Comparison of ENCODE assay signal across 8 cellular contexts in genomic region chr19:45637890-45638667, GRCh38. TPM values are rescaled to one million over a fixed set of nuclear protein-coding genes. Genes with fewer than 3 reads are reported as not detected.
DNase-seq lines count a peak whose midpoint lies in the region; TF ChIP-seq lines count a peak whose summit lies in the region.

No MANE protein-coding gene starts in this region.

- H3K9me3 Mint-ChIP-seq in Calu3 (ENCODE audit: low read depth, unreplicated experiment) (peaks cover 7% of the 10 kb centered on the region), endodermal cell (no peaks in the 10 kb centered on the region), neural progenitor cell (no peaks in the 10 kb centered on the region)

- H3K27me3 ChIP-seq in NT2/D1 (ENCODE audit: insufficient read depth, insufficient read length) (no peaks in the 10 kb centered on the region), endodermal cell (ENCODE audit: control insufficient read depth, insufficient read depth, low read length, poor library complexity, severe bottlenecking) (no peaks in the 10 kb centered on the region), neural progenitor cell (peaks cover 8% of the 10 kb centered on the region)

- H3K4me3 Mint-ChIP-seq in Calu3 (ENCODE audit: low read depth, unreplicated experiment) (peak overlapping the region; percentile 77), endodermal cell (peak overlapping the region; percentile 73), neural progenitor cell (peak overlapping the region; percentile 90)

- TF ChIP-seq CTCF in Calu3 (IDR thresholded peaks at IDR 0.05; ENCODE audit: unreplicated experiment) (no peak), endodermal cell (conservative IDR thresholded peaks at IDR 0.05) (no peak), neural progenitor cell (IDR thresholded peaks at IDR 0.05) (no peak)

- H3K9me3 ChIP-seq in NT2/D1 (ENCODE audit: insufficient read depth, low read length) (no peaks in the 10 kb centered on the region), endodermal cell (ENCODE audit: control insufficient read depth, low read length) (no peaks in the 10 kb centered on the region), neural progenitor cell (ENCODE audit: low read depth) (no peaks in the 10 kb centered on the region)

- peaks cover 56% of the 10 kb centered on the region for H3F3A ChIP-seq in neural progenitor cell (ENCODE audit: low read depth)

- no peaks in the 10 kb centered on the region for H3K27me3 Mint-ChIP-seq in Calu3 (ENCODE audit: unreplicated experiment)
- H3K27me3 Mint-ChIP-seq in endodermal cell (ENCODE audit: insufficient read depth), result peaks cover 2% of the 10 kb centered on the region
- H3K27me3 Mint-ChIP-seq in neural progenitor cell (ENCODE audit: insufficient read depth, low read depth), result peaks cover 14% of the 10 kb centered on the region

- CTCF ChIA-PET in Calu3 (lab: Charles Lee), result interaction anchor here (0.5 to 0.7 kb wide), 2 partner anchors 22 to 24 kb away, joined by 4 to 5 read pairs; no protein-coding TSS in a partner anchor
- CTCF ChIA-PET in HEK293T (lab: Yijun Ruan, JAX), result interaction anchor here (1.8 kb wide), 1 partner anchor 22 kb away, joined by 6 read pairs; no protein-coding TSS in a partner anchor

- intact Hi-C loops in Calu3 (cut with micrococcal nuclease; ENCODE audit: unreplicated experiment), result no loop called here

- H3K4me1 ChIP-seq in NT2/D1 (ENCODE audit: insufficient read depth, insufficient read length) (peaks cover 3% of the 10 kb centered on the region), endodermal cell (ENCODE audit: control insufficient read depth, insufficient read depth, low read length) (peaks cover 5% of the 10 kb centered on the region), neural progenitor cell (peaks cover 12% of the 10 kb centered on the region)

- H2AFZ ChIP-seq in neural progenitor cell (replicated peaks), result no peak overlapping the region

- H3K27ac Mint-ChIP-seq in Calu3 (ENCODE audit: unreplicated experiment) (peak overlapping the region; percentile 70), endodermal cell (peak overlapping the region; percentile 80), neural progenitor cell (no peak overlapping the region)

- H3K4me2 ChIP-seq in neural progenitor cell, result peak overlapping the region; percentile 78

- TSS peak; percentile 62 for BruUV-seq in Calu3 (replicated peaks; lab: Mats Ljungman, UMichigan)

- H3K4me3 ChIP-seq in NT2/D1 (ENCODE audit: insufficient read length, low read depth), result peak overlapping the region; percentile 52
- peak overlapping the region; percentile 94 for H3K4me3 ChIP-seq in endodermal cell (ENCODE audit: low read length)
- H3K4me3 ChIP-seq in neural progenitor cell, result peak overlapping the region; percentile 59

- POLR2A ChIA-PET in HEK293T (lab: Yijun Ruan, JAX), result interaction anchor here (1.3 to 1.8 kb wide), 3 partner anchors 8 to 24 kb away, joined by 3 to 5 read pairs (median 3); no protein-coding TSS in a partner anchor

- 58 to 68% methylated on average over 17 to 19 of the region's 19 CpGs for WGBS in endodermal cell (ENCODE audit: insufficient coverage in 1 of 2, insufficient read length in 1 of 2), 2 experiments

- peaks cover 35% of the 10 kb centered on the region for H3K4me1 Mint-ChIP-seq in Calu3 (ENCODE audit: low read depth, unreplicated experiment)
- H3K4me1 Mint-ChIP-seq in endodermal cell, result peaks cover 13% of the 10 kb centered on the region
- H3K4me1 Mint-ChIP-seq in neural progenitor cell, result peaks cover 31% of the 10 kb centered on the region

- no peaks in the 10 kb centered on the region for H3K36me3 ChIP-seq in NT2/D1 (ENCODE audit: insufficient read depth, insufficient read length, low read length)
- no peaks in the 10 kb centered on the region for H3K36me3 ChIP-seq in endodermal cell (ENCODE audit: control insufficient read depth, insufficient read depth, low read length)
- H3K36me3 ChIP-seq in neural progenitor cell, result no peaks in the 10 kb centered on the region

- H3K27ac ChIP-seq in endodermal cell (ENCODE audit: low read depth, low read length), result no peak overlapping the region
- H3K27ac ChIP-seq in neural progenitor cell, result no peak overlapping the region

- peak overlapping the region; percentile 76 for H3K9ac ChIP-seq in NT2/D1 (ENCODE audit: insufficient read length, low read depth)
- peak overlapping the region; percentile 63 for H3K9ac ChIP-seq in endodermal cell (ENCODE audit: extremely low read depth, low read length, poor library complexity, severe bottlenecking)
- no peak overlapping the region for H3K9ac ChIP-seq in neural progenitor cell

- H3K79me2 ChIP-seq in neural progenitor cell (ENCODE audit: low read depth), result no peaks in the 10 kb centered on the region

- DNase-seq in Calu3 (peak; percentile 61), NT2/D1 (ENCODE audit: low read depth, low spot score) (no peak), endodermal cell (peak; percentile 77), neural progenitor cell (ENCODE audit: low spot score) (no peak), HEK293T (ENCODE audit: extremely low spot score) (no peak), NCI-H774 (lab: John Stamatoyannopoulos, UW) (no peak), SIG-M5 treated with dmso at 0.1 percent for 504 hours (lab: John Stamatoyannopoulos, UW; ENCODE audit: unreplicated experiment) (no peak), Kasumi-1 (lab: John Stamatoyannopoulos, UW) (no peak)

- peaks cover 4% of the 10 kb centered on the region for H4K20me1 ChIP-seq in neural progenitor cell (ENCODE audit: low read depth)

- peaks cover 72% of the 10 kb centered on the region for H3K36me3 Mint-ChIP-seq in Calu3 (ENCODE audit: insufficient read depth, unreplicated experiment)
- H3K36me3 Mint-ChIP-seq in endodermal cell (ENCODE audit: low read depth), result no peaks in the 10 kb centered on the region
- no peaks in the 10 kb centered on the region for H3K36me3 Mint-ChIP-seq in neural progenitor cell

TF ChIP-seq in HEK293T, 16 proteins besides CTCF, POLR2A, EP300 and RAD21:
- TF ChIP-seq ELF4 (IDR thresholded peaks at IDR 0.05) (no peak), ZNF384 (IDR thresholded peaks at IDR 0.05) (no peak)
TF ChIP-seq in HEK293T: peak in this region for 0.

RNA-seq across cellular contexts. Expression of gene EML2, which starts 1.1 kb away (rescaled TPM):
- 93.7 and 94.0 TPM in 2 replicates for total RNA-seq in Calu3 (2022)
- 10 to 100 TPM; 42.9 to 79.3 TPM for total RNA-seq in endodermal cell
- 25.9 TPM for polyA plus RNA-seq in endodermal cell (2013, experiment 1 of 2)
- polyA plus RNA-seq in endodermal cell (2013, experiment 2 of 2), result 26.3 TPM
- 15.9 and 20.3 TPM in 2 replicates for total RNA-seq in neural progenitor cell (ENCODE audit: low replicate concordance)

RNA-seq across cellular contexts. Expression of gene GIPR, which starts 29.9 kb away (rescaled TPM):
- total RNA-seq in Calu3 (2022) (6.9 TPM in 2 replicates), endodermal cell (10 to 100 TPM; 10.8 to 14.6 TPM), neural progenitor cell (ENCODE audit: low replicate concordance) (not detected in 2 replicates)
- 3.5 TPM for polyA plus RNA-seq in endodermal cell (2013, experiment 1 of 2)
- polyA plus RNA-seq in endodermal cell (2013, experiment 2 of 2), result 3.0 TPM

RNA-seq across cellular contexts. Expression of gene GPR4, which starts 36.1 kb away (rescaled TPM):
- total RNA-seq in Calu3 (2022) (not detected in 2 replicates), endodermal cell (not detected), neural progenitor cell (ENCODE audit: low replicate concordance) (not detected in 2 replicates)
- polyA plus RNA-seq in endodermal cell (2013, experiment 1 of 2), result 0.32 TPM
- not detected for polyA plus RNA-seq in endodermal cell (2013, experiment 2 of 2)

RNA-seq across cellular contexts. Expression of gene OPA3, which starts 53.5 kb away (rescaled TPM):
- total RNA-seq in Calu3 (2022) (14.2 and 17.1 TPM in 2 replicates), endodermal cell (10 to 100 TPM; 12.9 to 15.4 TPM), neural progenitor cell (ENCODE audit: low replicate concordance) (3.7 and 11.3 TPM in 2 replicates)
- polyA plus RNA-seq in endodermal cell (2013, experiment 1 of 2), result 9.3 TPM
- 10.7 TPM for polyA plus RNA-seq in endodermal cell (2013, experiment 2 of 2)

RNA-seq across cellular contexts. Expression of gene SNRPD2, which starts 53.7 kb away (rescaled TPM):
- 603 and 663 TPM in 2 replicates for total RNA-seq in Calu3 (2022)
- 100 to 1,000 TPM; 644 to 654 TPM for total RNA-seq in endodermal cell
- polyA plus RNA-seq in endodermal cell (2013, experiment 1 of 2), result 524 TPM
- polyA plus RNA-seq in endodermal cell (2013, experiment 2 of 2), result 537 TPM
- total RNA-seq in neural progenitor cell (ENCODE audit: low replicate concordance), result 330 and 405 TPM in 2 replicates

Comparison
In these comparisons a context has a peak if more than half of its experiments do, and no peak if none do; other contexts are left out.
1. DNase-seq: peak in Calu3 (single experiment) and endodermal cell (single experiment); none in NT2/D1 (single experiment), neural progenitor cell (single experiment), HEK293T (single experiment), NCI-H774 (single experiment), SIG-M5 treated with dmso at 0.1 percent for 504 hours (single experiment) and Kasumi-1 (0 of 2).
2. Peak in every context shown above with its lines, with median percentiles within 50 percentile points of each other: H3K4me3 Mint-ChIP-seq and H3K4me3 ChIP-seq.